21 cellular contexts compared by ENCODE assay signal in genomic region chr1:201264072-201264471, GRCh38. TPM values are rescaled to one million over a fixed set of nuclear protein-coding genes. Genes with fewer than 3 reads are reported as not detected.
A peak's percentile ranks its signal among the peaks of the same experiment; 100 is the strongest.
DNase-seq lines count a peak whose midpoint lies in the region; ATAC-seq, FAIRE-seq and TF ChIP-seq lines count a peak whose summit lies in the region.
"Had no signal": no experiment of that assay in that cellular context is flagged by ENCODE, and none has a peak within 500 bp of the region (broad histone marks: within the 10 kb centered on the region; RNA-seq: fewer than 3 reads in every experiment).

No MANE protein-coding gene starts in this region.

- H3K4me3 Mint-ChIP-seq in activated CD8-positive, alpha-beta T cell treated with anti-CD3 and anti-CD28 coated beads, Interleukin-2, amount 10 ng/mL, durations not matched to agents 7 days and 5 days, result no peak overlapping the region
- H3K4me3 Mint-ChIP-seq in activated CD8-positive, alpha-beta T cell treated with anti-CD3 and anti-CD28 coated beads for 36 hours, result no peak overlapping the region
- H3K4me3 Mint-ChIP-seq: GM23338 had no signal

- CTCF ChIA-PET in activated CD8-positive, alpha-beta T cell treated with anti-CD3 and anti-CD28 coated beads, Interleukin-2, amount 10 ng/mL, durations not matched to agents 7 days and 5 days (lab: Charles Lee), result interaction anchor here (1.2 to 1.6 kb wide), 2 partner anchors 10 to 121 kb away, joined by 4 to 6 read pairs; no protein-coding TSS in a partner anchor
- CTCF ChIA-PET in activated CD8-positive, alpha-beta T cell treated with anti-CD3 and anti-CD28 coated beads for 36 hours (lab: Charles Lee), result interaction anchor here (4.2 kb wide), 1 partner anchor 10 kb away, joined by 17 read pairs; no protein-coding TSS in a partner anchor
- CTCF ChIA-PET in H1 (lab: Charles Lee; ENCODE audit: partially characterized antibody), result interaction anchor here (0.6 to 9.7 kb wide), 14 partner anchors 10 to 1922 kb away, joined by 3 to 154 read pairs (median 4); no protein-coding TSS in a partner anchor
- CTCF ChIA-PET in PC-3 (lab: Charles Lee), result interaction anchor here (0.8 to 2.7 kb wide), 2 partner anchors 10 to 83 kb away, joined by 3 to 10 read pairs; no protein-coding TSS in a partner anchor

- POLR2A ChIA-PET in activated CD8-positive, alpha-beta T cell treated with anti-CD3 and anti-CD28 coated beads, Interleukin-2, amount 10 ng/mL, durations not matched to agents 7 days and 5 days (lab: Charles Lee), result no interaction called here
- POLR2A ChIA-PET in activated CD8-positive, alpha-beta T cell treated with anti-CD3 and anti-CD28 coated beads for 36 hours (lab: Charles Lee), result no interaction called here
- POLR2A ChIA-PET in H1 (lab: Charles Lee; ENCODE audit: partially characterized antibody), result interaction anchor here (1.2 kb wide), 1 partner anchor 60 kb away, joined by 4 read pairs; no protein-coding TSS in a partner anchor
- POLR2A ChIA-PET in PC-3 (lab: Charles Lee; ENCODE audit: unreplicated experiment), result interaction anchor here (0.5 kb wide), 1 partner anchor 12 kb away, joined by 3 read pairs; no protein-coding TSS in a partner anchor

- DNase-seq in activated CD8-positive, alpha-beta T cell treated with anti-CD3 and anti-CD28 coated beads, Interleukin-2, amount 10 ng/mL, durations not matched to agents 7 days and 5 days, result peak; percentile 12
- no peak for DNase-seq in activated CD8-positive, alpha-beta T cell treated with anti-CD3 and anti-CD28 coated beads for 36 hours
- DNase-seq in Ammon's horn (ENCODE audit: low spot score) (peak; percentile 0), H1 (ENCODE audit: low read depth in 1 of 2, low spot score in 2 of 2) (peak in 1 of 2 experiments; percentile 28), prostate gland (ENCODE audit: low spot score) (peak; percentile 2), NK-92 (lab: John Stamatoyannopoulos, UW; ENCODE audit: unreplicated experiment) (no peak), PC-3 (no peak)
- DNase-seq: DMS 273 treated with DMSO at 0.1 percent for 48 hours, GDM1, NCI-H1417 treated with DMSO at 0.1 percent for 48 hours, NCI-H2029, NCI-H2171, NCI-H774, PC-9 had no signal

- H3K36me3 Mint-ChIP-seq in activated CD8-positive, alpha-beta T cell treated with anti-CD3 and anti-CD28 coated beads, Interleukin-2, amount 10 ng/mL, durations not matched to agents 7 days and 5 days (ENCODE audit: low read depth), result no peaks in the 10 kb centered on the region
- no peaks in the 10 kb centered on the region for H3K36me3 Mint-ChIP-seq in activated CD8-positive, alpha-beta T cell treated with anti-CD3 and anti-CD28 coated beads for 36 hours (ENCODE audit: low read depth)

- H3K27ac Mint-ChIP-seq in activated CD8-positive, alpha-beta T cell treated with anti-CD3 and anti-CD28 coated beads, Interleukin-2, amount 10 ng/mL, durations not matched to agents 7 days and 5 days, result no peak overlapping the region
- H3K27ac Mint-ChIP-seq in activated CD8-positive, alpha-beta T cell treated with anti-CD3 and anti-CD28 coated beads for 36 hours, result no peak overlapping the region
- H3K27ac Mint-ChIP-seq: GM23338 had no signal

- peaks cover 21% of the 10 kb centered on the region for H3K27me3 Mint-ChIP-seq in activated CD8-positive, alpha-beta T cell treated with anti-CD3 and anti-CD28 coated beads, Interleukin-2, amount 10 ng/mL, durations not matched to agents 7 days and 5 days (ENCODE audit: low read depth)
- H3K27me3 Mint-ChIP-seq in activated CD8-positive, alpha-beta T cell treated with anti-CD3 and anti-CD28 coated beads for 36 hours, result peaks cover 22% of the 10 kb centered on the region

- TF ChIP-seq RAD21 in H1 (IDR thresholded peaks at IDR 0.05 in 1 of 2, conservative IDR thresholded peaks at IDR 0.05 in 1 of 2; ENCODE audit: low read depth in 2 of 2, low read length in 2 of 2), result no peak

- H3K18ac ChIP-seq in H1 (ENCODE audit: extremely low read depth, low read length), result no peak overlapping the region

- ATAC-seq in activated CD8-positive, alpha-beta T cell treated with anti-CD3 and anti-CD28 coated beads, Interleukin-2, amount 10 ng/mL, durations not matched to agents 7 days and 5 days, result no peak
- ATAC-seq in activated CD8-positive, alpha-beta T cell treated with anti-CD3 and anti-CD28 coated beads for 36 hours, result no peak
- no peak for ATAC-seq in PC-3
- ATAC-seq in gastroesophageal sphincter, result no peak
- ATAC-seq: GM12878, GM23338, K562, Right ventricle myocardium inferior had no signal

- no peak overlapping the region for H2BK20ac ChIP-seq in H1 (ENCODE audit: low read length)

- TF ChIP-seq CTCF in activated CD8-positive, alpha-beta T cell treated with anti-CD3 and anti-CD28 coated beads for 36 hours (IDR thresholded peaks at IDR 0.05), result no peak
- TF ChIP-seq CTCF in H1 (IDR thresholded peaks at IDR 0.05; ENCODE audit: control extremely low read depth in 1 of 3, insufficient read depth in 1 of 3, low read depth in 1 of 3, low read length in 3 of 3) (no peak), prostate gland (IDR thresholded peaks at IDR 0.05) (no peak), PC-3 (conservative IDR thresholded peaks at IDR 0.05; ENCODE audit: low read depth, low read length) (no peak), gastroesophageal sphincter (IDR thresholded peaks at IDR 0.05) (no peak)

- no peak overlapping the region for H3K4me2 ChIP-seq in H1 (ENCODE audit: insufficient read depth in 1 of 2, low read depth in 2 of 2, low read length in 2 of 2)
- no peak overlapping the region for H3K4me2 ChIP-seq in PC-3 (ENCODE audit: low read length)
- H3K4me2 ChIP-seq: GM23338, PC-9 had no signal

- H3K23me2 ChIP-seq in H1 (ENCODE audit: low read depth, low read length), result peaks cover 8% of the 10 kb centered on the region; the same call in 1 of the 2 replicates

- H3K27me3 ChIP-seq in H1 (replicated peaks in 1 of 4; ENCODE audit: control insufficient read depth in 3 of 4, extremely low read depth in 1 of 4, insufficient read depth in 3 of 4, low read length in 3 of 4), result peaks cover 0 to 8% (median 0%) of the 10 kb centered on the region in 4 experiments; a peak in 3 of 7 replicates
- no peaks in the 10 kb centered on the region for H3K27me3 ChIP-seq in prostate gland (replicated peaks; ENCODE audit: insufficient read depth)
- H3K27me3 ChIP-seq in PC-3 (ENCODE audit: low read length), result no peaks in the 10 kb centered on the region
- peaks cover 52% of the 10 kb centered on the region for H3K27me3 ChIP-seq in gastroesophageal sphincter

- H4K91ac ChIP-seq in H1 (replicated peaks; ENCODE audit: insufficient read length, low read length), result no peak overlapping the region

- no peak overlapping the region for H3K27ac ChIP-seq in H1 (ENCODE audit: low read depth, low read length)
- H3K27ac ChIP-seq in prostate gland, result no peak overlapping the region
- no peak overlapping the region for H3K27ac ChIP-seq in PC-3 (ENCODE audit: low read length)
- H3K27ac ChIP-seq in gastroesophageal sphincter, result no peak overlapping the region
- H3K27ac ChIP-seq: C4-2B, PC-9 had no signal

- FAIRE-seq in H1 (lab: Jason Lieb, UNC), result no peak
- FAIRE-seq: A204.1, GM12878, K562 had no signal

- no peak overlapping the region for H3K4me3 ChIP-seq in H1 (ENCODE audit: extremely low read depth in 1 of 4, insufficient read depth in 2 of 4, low read depth in 3 of 4, low read length in 4 of 4)
- no peak overlapping the region for H3K4me3 ChIP-seq in prostate gland
- no peak overlapping the region for H3K4me3 ChIP-seq in PC-3 (ENCODE audit: low read length)
- H3K4me3 ChIP-seq in gastroesophageal sphincter, result no peak overlapping the region
- H3K4me3 ChIP-seq: GM12878, GM23338, K562, PC-9 had no signal

- WGBS in H1 (ENCODE audit: extremely low coverage in 1 of 2, insufficient coverage in 1 of 2, insufficient read length in 1 of 2, insufficient replicate concordance in 2 of 2, low coverage in 1 of 2, low lambda C conversion rate in 2 of 2, missing lambda C conversion rate in 1 of 2), 2 experiments, result 96% methylated on average over 5 of the region's 6 CpGs; no CpG with 5 or more reads in 1 of the 2 experiments
- 83% methylated on average over 6 of the region's 6 CpGs for WGBS in prostate gland
- WGBS in gastroesophageal sphincter (ENCODE audit: low coverage in 1 of 2), 2 donors, result 92 to 93% methylated on average over 2 to 3 of the region's 6 CpGs

- TF ChIP-seq POLR2A in H1 (IDR thresholded peaks at IDR 0.05; ENCODE audit: control extremely low read depth in 1 of 2, low read depth in 2 of 2, low read length in 2 of 2), result no peak
- no peak for TF ChIP-seq POLR2A in prostate gland (IDR thresholded peaks at IDR 0.05)
- TF ChIP-seq POLR2A in gastroesophageal sphincter (IDR thresholded peaks at IDR 0.05), result no peak

- no peak overlapping the region for H2BK12ac ChIP-seq in H1 (ENCODE audit: low read depth, low read length)

- 0 out of 2 replicates have a peak overlapping the region, but pooled peaks have one; percentile 23 for H2BK15ac ChIP-seq in H1 (ENCODE audit: low read length)

- no peak overlapping the region for H2AK5ac ChIP-seq in H1 (ENCODE audit: low read depth, low read length)

- no peaks in the 10 kb centered on the region for H3K9me2 ChIP-seq in PC-3 (replicated peaks; ENCODE audit: low read length)

- no peaks in the 10 kb centered on the region for H3K36me3 ChIP-seq in H1 (ENCODE audit: control insufficient read depth in 2 of 4, insufficient read depth in 4 of 4, low read length in 3 of 4)
- no peaks in the 10 kb centered on the region for H3K36me3 ChIP-seq in prostate gland
- H3K36me3 ChIP-seq in PC-3 (ENCODE audit: low read depth, low read length), result no peaks in the 10 kb centered on the region
- H3K36me3 ChIP-seq in gastroesophageal sphincter, result no peaks in the 10 kb centered on the region

- no peak overlapping the region for H4K8ac ChIP-seq in H1 (ENCODE audit: extremely low read depth, insufficient read depth, low read length)

- H2BK120ac ChIP-seq in H1 (replicated peaks; ENCODE audit: low read depth, low read length), result no peak overlapping the region

- H3K9me3 Mint-ChIP-seq in activated CD8-positive, alpha-beta T cell treated with anti-CD3 and anti-CD28 coated beads, Interleukin-2, amount 10 ng/mL, durations not matched to agents 7 days and 5 days (ENCODE audit: insufficient read depth), result no peaks in the 10 kb centered on the region
- H3K9me3 Mint-ChIP-seq in activated CD8-positive, alpha-beta T cell treated with anti-CD3 and anti-CD28 coated beads for 36 hours, result no peaks in the 10 kb centered on the region
- H3K9me3 Mint-ChIP-seq: GM23338 had no signal

- no peak overlapping the region for H3K4ac ChIP-seq in H1 (replicated peaks; ENCODE audit: insufficient read length, low read depth, low read length)

- H3K79me2 ChIP-seq in H1 (ENCODE audit: control insufficient read depth in 1 of 2, insufficient read depth in 2 of 2, low read length in 2 of 2) (no peaks in the 10 kb centered on the region), PC-3 (ENCODE audit: low read length) (no peaks in the 10 kb centered on the region)

- no peak overlapping the region for H3K56ac ChIP-seq in H1 (replicated peaks; ENCODE audit: insufficient read length, low read depth, low read length)

- intact Hi-C loops in activated CD8-positive, alpha-beta T cell treated with anti-CD3 and anti-CD28 coated beads for 36 hours (cut with micrococcal nuclease), result no loop called here
- intact Hi-C loops in prostate gland (cut with DNase I) (no loop called here), PC-3 (cut with micrococcal nuclease) (no loop called here)

- H3K4me1 ChIP-seq in H1 (replicated peaks in 1 of 4; ENCODE audit: control insufficient read depth in 3 of 4, insufficient read depth in 4 of 4, low read length in 3 of 4) (peaks cover 0 to 11% (median 10%) of the 10 kb centered on the region in 4 experiments; a peak in 6 of 7 replicates), prostate gland (replicated peaks) (no peaks in the 10 kb centered on the region), PC-3 (ENCODE audit: insufficient read depth, low read length) (peaks cover 40% of the 10 kb centered on the region), gastroesophageal sphincter (peaks cover 0 to 11% (median 10%) of the 10 kb centered on the region in 3 donors)

- H3F3A ChIP-seq in PC-3 (ENCODE audit: low read length, unreplicated experiment), result peaks cover 11% of the 10 kb centered on the region

- TF ChIP-seq EP300 in H1 (IDR thresholded peaks at IDR 0.05; ENCODE audit: borderline replicate concordance in 1 of 2, low read depth in 2 of 2, low read length in 2 of 2) (no peak), gastroesophageal sphincter (IDR thresholded peaks at IDR 0.05) (no peak)

- H3K9me3 ChIP-seq in H1 (ENCODE audit: insufficient read depth in 2 of 2, low read depth in 1 of 2, low read length in 1 of 2) (no peaks in the 10 kb centered on the region), prostate gland (no peaks in the 10 kb centered on the region), PC-3 (ENCODE audit: low read length) (no peaks in the 10 kb centered on the region), gastroesophageal sphincter (no peaks in the 10 kb centered on the region)

- H4K5ac ChIP-seq in H1 (ENCODE audit: insufficient read length, low read depth, low read length), result no peak overlapping the region

- no peak overlapping the region for H2AFZ ChIP-seq in H1 (ENCODE audit: low read length)
- H2AFZ ChIP-seq in PC-3 (ENCODE audit: low read length), result no peak overlapping the region
- H2AFZ ChIP-seq: GM23338, PC-9 had no signal

- no peak overlapping the region for H3K23ac ChIP-seq in H1 (ENCODE audit: insufficient read length)

- H3K9ac ChIP-seq in H1 (replicated peaks in 1 of 4; ENCODE audit: extremely low read depth in 1 of 4, low read depth in 3 of 4, low read length in 3 of 4) (no peak overlapping the region), PC-3 (ENCODE audit: low read length) (no peak overlapping the region)

- H4K20me1 ChIP-seq in H1 (replicated peaks in 1 of 2; ENCODE audit: control insufficient read depth in 1 of 2, insufficient read depth in 2 of 2, low read length in 2 of 2) (no peaks in the 10 kb centered on the region), PC-3 (ENCODE audit: low read length) (no peaks in the 10 kb centered on the region)

- no peak overlapping the region for H2BK5ac ChIP-seq in H1 (ENCODE audit: low read depth, low read length)

- peaks cover 2% of the 10 kb centered on the region for H3K4me1 Mint-ChIP-seq in activated CD8-positive, alpha-beta T cell treated with anti-CD3 and anti-CD28 coated beads, Interleukin-2, amount 10 ng/mL, durations not matched to agents 7 days and 5 days (ENCODE audit: low read depth)
- no peaks in the 10 kb centered on the region for H3K4me1 Mint-ChIP-seq in activated CD8-positive, alpha-beta T cell treated with anti-CD3 and anti-CD28 coated beads for 36 hours (ENCODE audit: low read depth)

- no TSS peak for BruUV-seq in PC-3 (replicated peaks; lab: Mats Ljungman, UMichigan)

- H3K14ac ChIP-seq in H1 (ENCODE audit: insufficient read length), result no peak overlapping the region

- H3K79me1 ChIP-seq in H1 (ENCODE audit: low read depth, low read length), result no peaks in the 10 kb centered on the region

RNA-seq across cellular contexts. Expression of gene PKP1, which starts 19.2 kb away (rescaled TPM):
- total RNA-seq in activated CD8-positive, alpha-beta T cell treated with anti-CD3 and anti-CD28 coated beads, Interleukin-2, amount 10 ng/mL, durations not matched to agents 7 days and 5 days, result not detected
- not detected for total RNA-seq in activated CD8-positive, alpha-beta T cell treated with anti-CD3 and anti-CD28 coated beads for 36 hours
- total RNA-seq in H1 (2021; fragmentation: NEBNext Ultra II Directional; extraction: Animal tissue kit (Norgen Biotek cat#: 25700)), result 0.88 and 0.95 TPM in 2 replicates
- polyA plus RNA-seq in H1 (2011; rRNA removed), result 0.21 and 0.66 TPM in 2 replicates
- 0.37 TPM for polyA plus RNA-seq in H1 (2011; cell fraction: cytosol; rRNA removed)
- polyA plus RNA-seq in H1 (2011; cell fraction: nucleus; rRNA removed), result 0.97 TPM
- 0.25 to 0.48 TPM (median 0.42 TPM) in 4 replicates for polyA plus RNA-seq in H1 (2012, experiment 1 of 2)
- 0.25 TPM for polyA plus RNA-seq in H1 (2012, experiment 2 of 2)
- 0.24 TPM for polyA plus RNA-seq in H1 (2013, experiment 1 of 2)
- 0.20 TPM for polyA plus RNA-seq in H1 (2013, experiment 2 of 2)
- polyA minus RNA-seq in H1 (2011; rRNA and poly(A)+ RNA removed), result 0.39 and 0.63 TPM in 2 replicates
- polyA minus RNA-seq in H1 (2011; cell fraction: cytosol; rRNA and poly(A)+ RNA removed), result 0.22 TPM
- 0.40 TPM for polyA minus RNA-seq in H1 (2011; cell fraction: nucleus; rRNA and poly(A)+ RNA removed)
- total RNA-seq in prostate gland (10 to 100 TPM; 36.8 to 82.9 TPM), PC-3 (2014; rRNA removed) (211 and 259 TPM in 2 replicates), gastroesophageal sphincter (10 to 100 TPM in 1 of 4 donors, 1 to 10 TPM in 2, under 1 TPM in 1; 0.27 to 12.8 (median 4.0) TPM)
- total RNA-seq: GM12878, K562 had no signal
- polyA plus RNA-seq: K562 had no signal

Comparison
In these comparisons a context has a peak if more than half of its experiments do, and no peak if none do; other contexts are left out.
1. DNase-seq: peak in activated CD8-positive, alpha-beta T cell treated with anti-CD3 and anti-CD28 coated beads, Interleukin-2, amount 10 ng/mL, durations not matched to agents 7 days and 5 days (single experiment), Ammon's horn (single experiment) and prostate gland (single experiment); none in activated CD8-positive, alpha-beta T cell treated with anti-CD3 and anti-CD28 coated beads for 36 hours (single experiment), NK-92 (single experiment) and PC-3 (single experiment).
2. POLR2A ChIA-PET loops: an anchor here in H1 (1.2 kb wide) and PC-3 (0.5 kb wide); none called in activated CD8-positive, alpha-beta T cell treated with anti-CD3 and anti-CD28 coated beads, Interleukin-2, amount 10 ng/mL, durations not matched to agents 7 days and 5 days and activated CD8-positive, alpha-beta T cell treated with anti-CD3 and anti-CD28 coated beads for 36 hours.